8 cellular contexts compared by ENCODE assay signal in genomic region chr12:106773945-106774807, GRCh38. TPM values are rescaled to one million over a fixed set of nuclear protein-coding genes. Genes with fewer than 3 reads are reported as not detected.
DNase-seq lines count a peak whose midpoint lies in the region; ATAC-seq and TF ChIP-seq lines count a peak whose summit lies in the region.

Gene RIC8B, plus strand, starts transcription at chr12:106774682. Its CDS starts 64 bp downstream, at chr12:106774746.

- in situ Hi-C loops in astrocyte of the cerebellum (cut with HindIII; ENCODE audit: low sequenced_read_pairs) = no loop called here

- ATAC-seq in GM18498 (IDR thresholded peaks at IDR 0.05; ENCODE audit: unreplicated experiment) = peak; percentile 93
- peak; percentile 82 for ATAC-seq in HG02938 (IDR thresholded peaks at IDR 0.05; ENCODE audit: unreplicated experiment)

- no peak for TF ChIP-seq CTCF in astrocyte of the cerebellum (IDR thresholded peaks at IDR 0.05; ENCODE audit: low read depth, low read length, missing control alignments)

- DNase-seq in NCI-H187 treated with DMSO at 0.1 percent for 48 hours (lab: John Stamatoyannopoulos, UW) (peak; percentile 97), T-helper 22 cell (ENCODE audit: low read depth) (peak; percentile 60), astrocyte of the cerebellum (ENCODE audit: low read depth) (peak; percentile 98), hepatic stellate cell (ENCODE audit: low spot score) (peak; percentile 96), renal cortical epithelial cell (ENCODE audit: low read depth) (peak; percentile 99)
- no peak for DNase-seq in NK-92 treated with Interleukin-12 subunit alpha and Interleukin-12 subunit beta, amount 100 ng/mL, for 24 hours (lab: John Stamatoyannopoulos, UW)

- H3K4me3 ChIP-seq in astrocyte of the cerebellum (ENCODE audit: low read depth, low read length) = peak within 1 kb of the TSS; percentile 92

RNA-seq across cellular contexts. Expression of gene RIC8B, which starts in this region (rescaled TPM):
- 14.4 and 46.3 TPM in 2 replicates for total RNA-seq in renal cortical epithelial cell
